In the genomic region with DNA sequence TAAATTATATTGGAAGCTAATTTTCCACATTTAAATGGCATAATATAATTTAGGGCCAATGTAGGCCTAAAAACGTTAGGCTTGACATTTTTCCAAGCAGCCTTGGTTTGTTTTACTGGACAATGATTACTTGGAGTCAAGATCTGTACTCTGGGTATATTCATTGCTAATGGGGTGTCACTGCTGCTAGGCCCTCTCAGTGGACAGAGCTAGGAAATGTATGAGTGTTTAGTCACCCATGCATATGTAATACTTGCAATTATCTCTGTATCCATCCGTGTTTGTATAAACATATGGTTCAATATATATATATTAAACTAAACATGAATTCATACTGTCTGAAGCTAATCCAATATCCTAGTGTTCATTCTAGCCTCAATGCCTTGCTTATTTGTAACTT, we compare ENCODE assay signal across 15 cellular contexts.
"Had no signal": no experiment of that assay in that cellular context is flagged by ENCODE, and none has a peak within 500 bp of the region (broad histone marks: within the 10 kb centered on the region; RNA-seq: fewer than 3 reads in every experiment).

No MANE protein-coding gene starts in this region.

- H3K4me3 Mint-ChIP-seq: activated CD4-positive, alpha-beta memory T cell treated with anti-CD3 and anti-CD28 coated beads for 36 hours; activated CD4-positive, alpha-beta T cell treated with anti-CD3 and anti-CD28 coated beads for 36 hours; activated T-helper 1 cell treated with anti-CD3 and anti-CD28 coated beads, Interleukin-12 subunit alpha, Interleukin-12 subunit beta, Interleukin-2, Interleukin-4 antibody, amounts not matched to agents 30 ng/mL and 10 ng/mL and 1 ng/mL, durations not matched to agents 14 hours and 24 hours and 36 hours; naive thymus-derived CD4-positive, alpha-beta T cell; WTC11 had no signal

- H3K9me3 ChIP-seq: gastrocnemius medialis, upper lobe of right lung had no signal

- H3K27me3 ChIP-seq: gastrocnemius medialis, left lung, upper lobe of right lung had no signal

- H3K4me1 ChIP-seq: gastrocnemius medialis, left lung, upper lobe of right lung had no signal

- H3K36me3 Mint-ChIP-seq: activated CD4-positive, alpha-beta memory T cell treated with anti-CD3 and anti-CD28 coated beads for 36 hours; naive thymus-derived CD4-positive, alpha-beta T cell had no signal

- ATAC-seq: activated CD4-positive, alpha-beta T cell treated with anti-CD3 and anti-CD28 coated beads for 36 hours; activated naive CD4-positive, alpha-beta T cell treated with anti-CD3 and anti-CD28 coated beads, Interleukin-2, amount 50 U/mL, for 72 hours; gastrocnemius medialis; left lung; naive thymus-derived CD4-positive, alpha-beta T cell; upper lobe of right lung; WTC11 had no signal

- H3K4me1 Mint-ChIP-seq: activated CD4-positive, alpha-beta T cell treated with anti-CD3 and anti-CD28 coated beads for 36 hours; naive thymus-derived CD4-positive, alpha-beta T cell had no signal

- H3K27ac Mint-ChIP-seq: activated CD4-positive, alpha-beta memory T cell treated with anti-CD3 and anti-CD28 coated beads for 36 hours; activated CD4-positive, alpha-beta T cell treated with anti-CD3 and anti-CD28 coated beads for 36 hours; activated naive CD4-positive, alpha-beta T cell treated with anti-CD3 and anti-CD28 coated beads, Interleukin-2, amount 50 U/mL, for 72 hours; activated T-helper 1 cell treated with anti-CD3 and anti-CD28 coated beads, Interleukin-12 subunit alpha, Interleukin-12 subunit beta, Interleukin-2, Interleukin-4 antibody, amounts not matched to agents 30 ng/mL and 10 ng/mL and 1 ng/mL, durations not matched to agents 14 hours and 24 hours and 36 hours; naive thymus-derived CD4-positive, alpha-beta T cell; WTC11 had no signal

- H3K36me3 ChIP-seq: gastrocnemius medialis, left lung, upper lobe of right lung had no signal

- DNase-seq: activated CD4-positive, alpha-beta memory T cell treated with anti-CD3 and anti-CD28 coated beads for 36 hours; activated CD4-positive, alpha-beta T cell treated with anti-CD3 and anti-CD28 coated beads for 36 hours; activated gamma-delta T cell treated with Interleukin-2 at 50 U/mL for 16 hours; activated T-cell treated with anti-CD3 and anti-CD28 coated beads for 4 hours; gastrocnemius medialis; head of caudate nucleus; left lung; naive thymus-derived CD4-positive, alpha-beta T cell; stimulated activated CD4-positive, alpha-beta T cell treated with anti-CD3 and anti-CD28 coated beads, Interleukin-1b, Interleukin-23, amount 100 ng/mL, for 48 hours; stimulated activated CD8-positive, alpha-beta memory T cell treated with anti-CD3 and anti-CD28 coated beads, Interleukin-4, amount 100 ng/mL, for 48 hours; stimulated activated naive CD4-positive, alpha-beta T cell; upper lobe of right lung had no signal

- H3K27ac ChIP-seq: gastrocnemius medialis, left lung, upper lobe of right lung had no signal

- H3K4me3 ChIP-seq: gastrocnemius medialis, left lung, upper lobe of right lung had no signal
